13 cellular contexts compared by ENCODE assay signal in the genomic region with DNA sequence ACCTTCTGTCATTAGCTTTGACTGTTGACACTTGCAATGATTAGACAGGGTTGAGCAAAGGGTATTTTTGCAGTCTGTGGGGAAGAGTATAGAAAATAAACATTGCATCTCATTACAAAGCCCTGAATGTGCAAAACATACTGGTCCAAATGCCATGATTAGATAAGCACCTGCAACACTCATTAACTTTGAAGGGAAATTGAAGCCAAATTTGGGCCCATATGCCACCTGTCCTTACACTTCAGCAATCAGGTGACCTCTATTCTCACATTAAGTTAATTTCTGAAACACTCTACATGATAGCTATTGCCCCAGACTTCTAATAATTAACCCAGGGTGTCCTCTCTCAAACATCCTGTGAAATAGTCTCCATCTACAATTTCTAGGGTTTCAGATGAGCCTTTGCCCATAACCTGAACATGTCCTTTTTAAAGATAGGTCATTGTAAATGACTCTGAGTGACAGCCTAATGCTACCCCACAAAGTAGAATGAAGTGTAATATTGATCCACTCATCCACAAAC.
DNase-seq lines count a peak whose midpoint lies in the region; ATAC-seq and TF ChIP-seq lines count a peak whose summit lies in the region.
"Had no signal": no experiment of that assay in that cellular context is flagged by ENCODE, and none has a peak within 500 bp of the region (broad histone marks: within the 10 kb centered on the region; RNA-seq: fewer than 3 reads in every experiment).

No MANE protein-coding gene starts in this region.

- H3K4me1 ChIP-seq in transverse colon (peaks cover 10 to 56% (median 39%) of the 10 kb centered on the region in 4 donors), endodermal cell (ENCODE audit: control insufficient read depth, insufficient read depth, low read length) (no peaks in the 10 kb centered on the region)

- no peak overlapping the region for H3K9ac ChIP-seq in endodermal cell (ENCODE audit: extremely low read depth, low read length, poor library complexity, severe bottlenecking)

- peaks cover 2% of the 10 kb centered on the region in 2 donors for H3K36me3 Mint-ChIP-seq in activated T-cell treated with anti-CD3 and anti-CD28 coated beads, Interleukin-2, amount 50 U/mL, for 72 hours (ENCODE audit: insufficient read depth in 2 of 2)
- H3K36me3 Mint-ChIP-seq in endodermal cell (ENCODE audit: low read depth): no peaks in the 10 kb centered on the region

- H3K36me3 ChIP-seq in transverse colon: no peaks in the 10 kb centered on the region
- H3K36me3 ChIP-seq in endodermal cell (ENCODE audit: control insufficient read depth, insufficient read depth, low read length): no peaks in the 10 kb centered on the region

- intact Hi-C loops in transverse colon (cut with DNase I; ENCODE audit: low total_unique reads): no loop called here

- H3K4me3 ChIP-seq in transverse colon (no peak overlapping the region), endodermal cell (ENCODE audit: low read length) (no peak overlapping the region)
- H3K4me3 ChIP-seq: lung had no signal

- DNase-seq in DMS 273 (lab: John Stamatoyannopoulos, UW; ENCODE audit: unreplicated experiment) (peak; percentile 14), DMS 273 treated with DMSO at 0.1 percent for 48 hours (lab: John Stamatoyannopoulos, UW) (no peak), NCI-H146 (lab: John Stamatoyannopoulos, UW) (peak; percentile 43), transverse colon (no peak), NCI-H82 treated with DMSO at 0.1 percent for 48 hours (lab: John Stamatoyannopoulos, UW; ENCODE audit: unreplicated experiment) (no peak), endodermal cell (no peak)
- no peak for DNase-seq in activated T-cell treated with anti-CD3 and anti-CD28 coated beads, Interleukin-2, amount 50 U/mL, for 72 hours
- DNase-seq: activated T-cell treated with anti-CD3 and anti-CD28 coated beads, Interleukin-2, amount 50 U/mL, for 48 hours; caudate nucleus; H9 had no signal

- no peak overlapping the region for H3K27ac Mint-ChIP-seq in activated T-cell treated with anti-CD3 and anti-CD28 coated beads, Interleukin-2, amount 50 U/mL, for 72 hours
- H3K27ac Mint-ChIP-seq in endodermal cell: no peak overlapping the region
- H3K27ac Mint-ChIP-seq: H9 had no signal

- TF ChIP-seq EP300 in transverse colon (IDR thresholded peaks at IDR 0.05; ENCODE audit: low read depth): no peak

- in situ Hi-C loops in transverse colon (cut with MboI; ENCODE audit: low pct_ligation_motif_present in 1 of 4, low pct_unique_long_range_greater_than_20kb in 1 of 4, low sequenced_read_pairs in 3 of 4): no loop called here

- H3K4me1 Mint-ChIP-seq in activated T-cell treated with anti-CD3 and anti-CD28 coated beads, Interleukin-2, amount 50 U/mL, for 72 hours (ENCODE audit: low read depth): peaks cover 29% of the 10 kb centered on the region
- H3K4me1 Mint-ChIP-seq in endodermal cell: peaks cover 7% of the 10 kb centered on the region

- peak; percentile 81 for ATAC-seq in HG02938 (IDR thresholded peaks at IDR 0.05; ENCODE audit: unreplicated experiment)
- no peak for ATAC-seq in activated T-cell treated with anti-CD3 and anti-CD28 coated beads, Interleukin-2, amount 50 U/mL, for 72 hours (replicated peaks in 1 of 2)

- H3K27ac ChIP-seq in transverse colon (peak overlapping the region; percentile 47 to 56 (median 52)), endodermal cell (ENCODE audit: low read depth, low read length) (no peak overlapping the region)
- H3K27ac ChIP-seq: 22Rv1 had no signal

- no peak for TF ChIP-seq CTCF in transverse colon (IDR thresholded peaks at IDR 0.05)
- no peak for TF ChIP-seq CTCF in endodermal cell (conservative IDR thresholded peaks at IDR 0.05)

- TF ChIP-seq POLR2A in transverse colon (IDR thresholded peaks at IDR 0.05): no peak

- H3K27me3 ChIP-seq in transverse colon: no peaks in the 10 kb centered on the region
- no peaks in the 10 kb centered on the region for H3K27me3 ChIP-seq in endodermal cell (ENCODE audit: control insufficient read depth, insufficient read depth, low read length, poor library complexity, severe bottlenecking)

- no peak overlapping the region for H3K4me3 Mint-ChIP-seq in activated T-cell treated with anti-CD3 and anti-CD28 coated beads, Interleukin-2, amount 50 U/mL, for 72 hours
- no peak overlapping the region for H3K4me3 Mint-ChIP-seq in endodermal cell
- H3K4me3 Mint-ChIP-seq: H9 had no signal

- H3K9me3 Mint-ChIP-seq in activated T-cell treated with anti-CD3 and anti-CD28 coated beads, Interleukin-2, amount 50 U/mL, for 72 hours: no peaks in the 10 kb centered on the region
- no peaks in the 10 kb centered on the region for H3K9me3 Mint-ChIP-seq in endodermal cell
- H3K9me3 Mint-ChIP-seq: H9 had no signal

- no peaks in the 10 kb centered on the region for H3K27me3 Mint-ChIP-seq in activated T-cell treated with anti-CD3 and anti-CD28 coated beads, Interleukin-2, amount 50 U/mL, for 72 hours (ENCODE audit: low read depth)
- H3K27me3 Mint-ChIP-seq in endodermal cell (ENCODE audit: insufficient read depth): no peaks in the 10 kb centered on the region

- H3K9me3 ChIP-seq in transverse colon (no peaks in the 10 kb centered on the region), endodermal cell (ENCODE audit: control insufficient read depth, low read length) (no peaks in the 10 kb centered on the region)

Comparison
In these comparisons a context has a peak if more than half of its experiments do, and no peak if none do; other contexts are left out.
1. DNase-seq: peak in DMS 273 (single experiment) and NCI-H146 (single experiment); none in DMS 273 treated with DMSO at 0.1 percent for 48 hours (single experiment), transverse colon (single experiment), activated T-cell treated with anti-CD3 and anti-CD28 coated beads, Interleukin-2, amount 50 U/mL, for 72 hours (0 of 2), NCI-H82 treated with DMSO at 0.1 percent for 48 hours (single experiment) and endodermal cell (single experiment).